18 cellular contexts compared by ENCODE assay signal in the genomic region with DNA sequence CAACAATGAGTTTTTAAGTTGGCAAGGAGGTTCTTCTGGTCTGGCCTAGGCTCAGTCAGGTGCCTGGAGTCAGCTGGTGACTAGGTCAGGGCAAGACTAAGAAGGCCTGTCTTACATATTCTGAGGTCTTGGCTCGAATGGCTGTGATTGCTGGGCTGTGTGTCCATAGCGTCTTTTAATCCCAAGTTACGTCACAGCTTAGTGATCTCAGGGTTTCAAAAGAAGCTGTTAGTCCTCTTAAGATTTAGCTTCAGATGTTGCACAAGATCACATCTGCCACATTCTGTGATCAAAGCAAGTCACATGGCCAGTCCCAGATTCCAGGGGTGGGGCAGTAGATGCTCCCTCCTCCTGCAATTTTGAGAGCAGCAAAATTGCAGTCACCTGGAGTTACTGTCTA.
DNase-seq lines count a peak whose midpoint lies in the region; ATAC-seq and TF ChIP-seq lines count a peak whose summit lies in the region.
"Had no signal": no experiment of that assay in that cellular context is flagged by ENCODE, and none has a peak within 500 bp of the region (broad histone marks: within the 10 kb centered on the region; RNA-seq: fewer than 3 reads in every experiment).

No MANE protein-coding gene starts in this region.

- no peak overlapping the region for H3K4me2 ChIP-seq in IMR-90 (ENCODE audit: low read depth, low read length)
- H3K4me2 ChIP-seq: SK-N-SH had no signal

- dilution Hi-C loops in IMR-90 (cut with HindIII; ENCODE audit: low sequenced_read_pairs, unreplicated experiment) = no loop called here

- TF ChIP-seq RAD21 in IMR-90 (IDR thresholded peaks at IDR 0.05; ENCODE audit: low read length) = no peak

- H3K27ac Mint-ChIP-seq in CD14-positive monocyte = no peak overlapping the region
- H3K27ac Mint-ChIP-seq: activated naive CD8-positive, alpha-beta T cell; CD4-positive, alpha-beta T cell; immature natural killer cell had no signal

- no peaks in the 10 kb centered on the region for H3K9me1 ChIP-seq in IMR-90 (ENCODE audit: insufficient read depth, low read length)

- no peaks in the 10 kb centered on the region for H3K36me3 ChIP-seq in IMR-90 (ENCODE audit: control insufficient read depth, insufficient read depth, low read length)
- peaks cover 0 to 8% (median 0%) of the 10 kb centered on the region in 3 donors for H3K36me3 ChIP-seq in esophagus squamous epithelium

- BruUV-seq in IMR-90 (replicated peaks; lab: Mats Ljungman, UMichigan) = no TSS peak

- H3K18ac ChIP-seq in IMR-90 (ENCODE audit: low read depth, low read length) = no peak overlapping the region

- ATAC-seq in IMR-90 (ENCODE audit: low read depth) (peak; percentile 29; the same call in 1 of the 2 replicates), GM21717 (IDR thresholded peaks at IDR 0.05; ENCODE audit: unreplicated experiment) (no peak)
- ATAC-seq: mucosa of descending colon had no signal

- no peak overlapping the region for H3K23ac ChIP-seq in IMR-90 (ENCODE audit: low read depth, low read length)

- no peaks in the 10 kb centered on the region for H4K20me1 ChIP-seq in IMR-90 (ENCODE audit: insufficient read depth, low read length)

- no peak overlapping the region for H3K9ac ChIP-seq in IMR-90 (ENCODE audit: low read depth, low read length)
- H3K9ac ChIP-seq: SK-N-SH had no signal

- no peak overlapping the region for H2BK120ac ChIP-seq in IMR-90 (ENCODE audit: low read depth, low read length)

- POLR2A ChIA-PET in IMR-90 (lab: Charles Lee; ENCODE audit: unreplicated experiment) = no interaction called here

- peaks cover 10% of the 10 kb centered on the region for H3K4me1 Mint-ChIP-seq in CD14-positive monocyte
- H3K4me1 Mint-ChIP-seq: immature natural killer cell had no signal

- CTCF ChIA-PET in IMR-90 (lab: Yijun Ruan, JAX) = interaction anchor here (1.5 kb wide), 1 partner anchor 13 kb away, joined by 4 read pairs; no protein-coding TSS in a partner anchor

- H4K5ac ChIP-seq in IMR-90 (ENCODE audit: low read depth, low read length) = no peak overlapping the region

- H2BK20ac ChIP-seq in IMR-90 (ENCODE audit: low read depth, low read length) = no peak overlapping the region

- no peak overlapping the region for H2AK5ac ChIP-seq in IMR-90 (ENCODE audit: low read depth, low read length)

- no peak overlapping the region for H3K4me3 Mint-ChIP-seq in CD14-positive monocyte
- H3K4me3 Mint-ChIP-seq: activated naive CD8-positive, alpha-beta T cell; CD4-positive, alpha-beta T cell; immature natural killer cell had no signal

- peaks cover 5 to 7% of the 10 kb centered on the region in 2 donors for H3K36me3 Mint-ChIP-seq in CD14-positive monocyte

- TF ChIP-seq CTCF in IMR-90 (conservative IDR thresholded peaks at IDR 0.05; ENCODE audit: low read depth, low read length) (no peak), cardiac fibroblast (IDR thresholded peaks at IDR 0.05; ENCODE audit: low read depth, low read length) (no peak), esophagus squamous epithelium (IDR thresholded peaks at IDR 0.05) (no peak), CD14-positive monocyte (IDR thresholded peaks at IDR 0.05) (no peak)

- peaks cover 0 to 3% (median 0%) of the 10 kb centered on the region in 3 donors for H3K27me3 Mint-ChIP-seq in CD14-positive monocyte (ENCODE audit: low read depth in 3 of 3)
- H3K27me3 Mint-ChIP-seq: activated naive CD8-positive, alpha-beta T cell; CD4-positive, alpha-beta T cell had no signal

- H3K4me3 ChIP-seq in IMR-90 (ENCODE audit: insufficient read depth, low read depth, low read length) = no peak overlapping the region
- H3K4me3 ChIP-seq in cardiac fibroblast (replicated peaks in 1 of 2; ENCODE audit: low read depth in 2 of 2, low read length in 2 of 2) = no peak overlapping the region
- H3K4me3 ChIP-seq in esophagus squamous epithelium = no peak overlapping the region
- H3K4me3 ChIP-seq: mucosa of descending colon, psoas muscle had no signal

- H3K9me3 Mint-ChIP-seq in CD14-positive monocyte = peaks cover 0 to 15% (median 6%) of the 10 kb centered on the region in 7 donors
- H3K9me3 Mint-ChIP-seq: CD4-positive, alpha-beta T cell had no signal

- no peak overlapping the region for H2BK15ac ChIP-seq in IMR-90 (ENCODE audit: low read depth, low read length)

- no peak overlapping the region for H2AFZ ChIP-seq in IMR-90 (replicated peaks; ENCODE audit: low read length, poor library complexity)

- 90% methylated on average over 2 of the region's 3 CpGs; no CpG with 5 or more reads in 1 of the 2 experiments for WGBS in IMR-90 (ENCODE audit: extremely low coverage in 2 of 2, insufficient read length in 1 of 2), 2 experiments
- WGBS in esophagus squamous epithelium, 2 donors = 33 to 50% methylated on average over 3 of the region's 3 CpGs

- no peak overlapping the region for H2AK9ac ChIP-seq in IMR-90 (replicated peaks; ENCODE audit: low read depth, low read length, poor library complexity)

- H2BK5ac ChIP-seq in IMR-90 (ENCODE audit: low read depth, low read length, poor library complexity, severe bottlenecking) = no peak overlapping the region

- H3K56ac ChIP-seq in IMR-90 (ENCODE audit: extremely low read depth, insufficient read depth, low read length) = no peak overlapping the region

- H4K8ac ChIP-seq in IMR-90 (ENCODE audit: low read depth in 2 of 2, low read length in 2 of 2) = no peak overlapping the region

- H3K27ac ChIP-seq in IMR-90 (ENCODE audit: insufficient read depth, low read length) (no peak overlapping the region), esophagus squamous epithelium (no peak overlapping the region)
- H3K27ac ChIP-seq: psoas muscle had no signal

- H3K4ac ChIP-seq in IMR-90 (ENCODE audit: low read depth, low read length) = no peak overlapping the region

- no peak overlapping the region for H3K14ac ChIP-seq in IMR-90 (replicated peaks; ENCODE audit: low read depth, low read length)

- H3K79me1 ChIP-seq in IMR-90 (ENCODE audit: low read depth in 1 of 2, low read length in 2 of 2) = peaks cover 14 to 20% of the 10 kb centered on the region in 2 experiments; a peak in 3 of 4 replicates

- intact Hi-C loops in IMR-90 (cut with micrococcal nuclease) (no loop called here), esophagus squamous epithelium (cut with DNase I) (no loop called here), CD14-positive monocyte (cut with micrococcal nuclease) (no loop called here)

- DNase-seq in AG20443 (ENCODE audit: low spot score) (peak; percentile 40), IMR-90 (peak; percentile 37), cardiac fibroblast (ENCODE audit: low read depth in 2 of 2) (peak; percentile 47 to 73), myocyte (ENCODE audit: low read depth) (peak; percentile 17), esophagus squamous epithelium (lab: John Stamatoyannopoulos, UW) (no peak), CD14-positive monocyte (ENCODE audit: low spot score) (no peak), GM03348 (ENCODE audit: low spot score) (no peak)
- DNase-seq: CD4-positive, alpha-beta T cell; immature natural killer cell; mucosa of descending colon; NCI-H1436; NCI-H774; psoas muscle; SK-N-SH; stimulated activated CD4-positive, alpha-beta T cell treated with anti-CD3 and anti-CD28 coated beads, Interleukin-4, amount 100 ng/mL, for 4 hours; stimulated activated naive CD4-positive, alpha-beta T cell treated with Interleukin-2 at 50 U/mL for 16 hours had no signal

- in situ Hi-C loops in IMR-90 (cut with MboI; ENCODE audit: low sequenced_read_pairs) = no loop called here

- H4K91ac ChIP-seq in IMR-90 (ENCODE audit: insufficient read depth, low read depth, low read length) = no peak overlapping the region

- H3K4me1 ChIP-seq in IMR-90 (ENCODE audit: control insufficient read depth, insufficient read depth, low read length) = no peaks in the 10 kb centered on the region; the same call in 1 of the 2 replicates
- peaks cover 4 to 17% (median 5%) of the 10 kb centered on the region in 3 donors for H3K4me1 ChIP-seq in esophagus squamous epithelium
- H3K4me1 ChIP-seq: psoas muscle had no signal

- no peaks in the 10 kb centered on the region for H3K27me3 ChIP-seq in IMR-90 (ENCODE audit: control insufficient read depth, insufficient read depth, low read length)
- no peaks in the 10 kb centered on the region for H3K27me3 ChIP-seq in esophagus squamous epithelium

- H3K9me3 ChIP-seq in IMR-90 (ENCODE audit: control insufficient read depth, insufficient read depth, low read length) = no peaks in the 10 kb centered on the region
- no peaks in the 10 kb centered on the region for H3K9me3 ChIP-seq in esophagus squamous epithelium
- H3K9me3 ChIP-seq: mucosa of descending colon, psoas muscle, SK-N-SH had no signal

- no peak for TF ChIP-seq POLR2A in IMR-90 (IDR thresholded peaks at IDR 0.05; ENCODE audit: low read depth, low read length)
- no peak for TF ChIP-seq POLR2A in esophagus squamous epithelium (IDR thresholded peaks at IDR 0.05)

TF ChIP-seq in IMR-90, 13 proteins besides CTCF, POLR2A, EP300 and RAD21:
- TF ChIP-seq MXI1 (IDR thresholded peaks at IDR 0.05; ENCODE audit: borderline replicate concordance, low read depth, low read length) (no peak), CEBPB (IDR thresholded peaks at IDR 0.05; ENCODE audit: low read depth, low read length) (peak; percentile 67), NFE2L2 (IDR thresholded peaks at IDR 0.05; ENCODE audit: low read depth, low read length) (no peak)

Comparison
In these comparisons a context has a peak if more than half of its experiments do, and no peak if none do; other contexts are left out.
1. DNase-seq: peak in AG20443 (single experiment), IMR-90 (single experiment), cardiac fibroblast (2 of 2) and myocyte (single experiment); none in esophagus squamous epithelium (single experiment), CD14-positive monocyte (single experiment) and GM03348 (single experiment).